In genomic region chr1:46520063-46520911, GRCh38 we compare ENCODE assay signal across 9 cellular contexts. TPM values are rescaled to one million over a fixed set of nuclear protein-coding genes. Genes with fewer than 3 reads are reported as not detected.
A peak's percentile ranks its signal among the peaks of the same experiment; 100 is the strongest.
DNase-seq lines count a peak whose midpoint lies in the region; ATAC-seq and TF ChIP-seq lines count a peak whose summit lies in the region.
"Had no signal": no experiment of that assay in that cellular context is flagged by ENCODE, and none has a peak within 500 bp of the region (broad histone marks: within the 10 kb centered on the region; RNA-seq: fewer than 3 reads in every experiment).

No MANE protein-coding gene starts in this region.

- peak in 3 of 4 donors; percentile 16 to 30 (median 21) for ATAC-seq in heart left ventricle
- ATAC-seq in left ventricle myocardium superior: no peak
- ATAC-seq in natural killer cell treated with Interleukin-12 subunit alpha and Interleukin-12 subunit beta and Interleukin-15 and Interleukin-18, amount 100 ng/mL, for 72 hours: no peak

- H3K27ac ChIP-seq in heart left ventricle (no peak overlapping the region), RWPE1 (peak overlapping the region; percentile 75)

- peaks cover 6 to 43% (median 18%) of the 10 kb centered on the region in 9 donors for H3K27me3 ChIP-seq in heart left ventricle

- POLR2A ChIA-PET in RWPE1 (lab: Yijun Ruan, JAX; ENCODE audit: low non-redundant PET): no interaction called here

- H3K4me3 ChIP-seq in heart left ventricle: no peak overlapping the region

- no peak overlapping the region for H3K4me3 Mint-ChIP-seq in natural killer cell treated with Interleukin-12 subunit alpha and Interleukin-12 subunit beta and Interleukin-15 and Interleukin-18, amount 100 ng/mL, for 72 hours
- H3K4me3 Mint-ChIP-seq in activated naive CD4-positive, alpha-beta T cell treated with anti-CD3 and anti-CD28 coated beads, Interleukin-2, amount 10 ng/mL, durations not matched to agents 7 days and 5 days: no peak overlapping the region

- no peak for TF ChIP-seq POLR2A in heart left ventricle (IDR thresholded peaks at IDR 0.05)

- H3K36me3 ChIP-seq in heart left ventricle: no peaks in the 10 kb centered on the region

- peaks cover 27 to 28% of the 10 kb centered on the region in 2 donors for H3K27me3 Mint-ChIP-seq in natural killer cell treated with Interleukin-12 subunit alpha and Interleukin-12 subunit beta and Interleukin-15 and Interleukin-18, amount 100 ng/mL, for 72 hours
- peaks cover 78% of the 10 kb centered on the region for H3K27me3 Mint-ChIP-seq in activated naive CD4-positive, alpha-beta T cell treated with anti-CD3 and anti-CD28 coated beads, Interleukin-2, amount 10 ng/mL, durations not matched to agents 7 days and 5 days

- intact Hi-C loops in heart left ventricle (cut with DNase I) (loop anchor here in 1 of 10 donors (10.0 kb wide), 1 partner anchor 45 kb away; no protein-coding TSS in a partner anchor), left ventricle myocardium superior (cut with micrococcal nuclease) (no loop called here)

- TF ChIP-seq CTCF in heart left ventricle (IDR thresholded peaks at IDR 0.05) (no peak), RWPE1 (conservative IDR thresholded peaks at IDR 0.05; ENCODE audit: low read depth) (no peak)

- peaks cover 0 to 16% (median 1%) of the 10 kb centered on the region in 12 donors for H3K4me1 ChIP-seq in heart left ventricle

- no peaks in the 10 kb centered on the region for H3K9me3 Mint-ChIP-seq in natural killer cell treated with Interleukin-12 subunit alpha and Interleukin-12 subunit beta and Interleukin-15 and Interleukin-18, amount 100 ng/mL, for 72 hours
- H3K9me3 Mint-ChIP-seq in activated naive CD4-positive, alpha-beta T cell treated with anti-CD3 and anti-CD28 coated beads, Interleukin-2, amount 10 ng/mL, durations not matched to agents 7 days and 5 days: no peaks in the 10 kb centered on the region

- DNase-seq in heart left ventricle (peak in 1 of 5 donors; percentile 62), left ventricle myocardium superior (no peak), RWPE1 (ENCODE audit: low spot score) (peak; percentile 86), glomerular visceral epithelial cell (ENCODE audit: extremely low spot score) (peak; percentile 91), HuH-7.5 (ENCODE audit: low spot score) (no peak)
- no peak for DNase-seq in natural killer cell treated with Interleukin-12 subunit alpha and Interleukin-12 subunit beta and Interleukin-15 and Interleukin-18, amount 100 ng/mL, for 72 hours (ENCODE audit: low spot score)
- no peak for DNase-seq in activated naive CD4-positive, alpha-beta T cell treated with anti-CD3 and anti-CD28 coated beads, Interleukin-2, amount 50 U/mL, for 16 hours
- DNase-seq in activated naive CD4-positive, alpha-beta T cell treated with anti-CD3 and anti-CD28 coated beads, Interleukin-2, amount 10 ng/mL, durations not matched to agents 7 days and 5 days: no peak
- DNase-seq: glutamatergic neuron had no signal

- CTCF ChIA-PET in RWPE1 (lab: Yijun Ruan, JAX): no interaction called here
- CTCF ChIA-PET in activated naive CD4-positive, alpha-beta T cell treated with anti-CD3 and anti-CD28 coated beads, Interleukin-2, amount 10 ng/mL, durations not matched to agents 7 days and 5 days (lab: Charles Lee): interaction anchor here (0.9 to 3.4 kb wide), 5 partner anchors 32 to 78 kb away, joined by 3 to 14 read pairs (median 6); no protein-coding TSS in a partner anchor

- WGBS in heart left ventricle, 4 donors: 47 to 61% (median 54%) methylated on average over 12 to 15 of the region's 15 CpGs

- H3K4me1 Mint-ChIP-seq in natural killer cell treated with Interleukin-12 subunit alpha and Interleukin-12 subunit beta and Interleukin-15 and Interleukin-18, amount 100 ng/mL, for 72 hours (ENCODE audit: low read depth in 2 of 2): peaks cover 32% of the 10 kb centered on the region in 2 donors
- H3K4me1 Mint-ChIP-seq in activated naive CD4-positive, alpha-beta T cell treated with anti-CD3 and anti-CD28 coated beads, Interleukin-2, amount 10 ng/mL, durations not matched to agents 7 days and 5 days: peaks cover 13% of the 10 kb centered on the region

- H3K9me3 ChIP-seq in heart left ventricle: no peaks in the 10 kb centered on the region

- H3K27ac Mint-ChIP-seq in natural killer cell treated with Interleukin-12 subunit alpha and Interleukin-12 subunit beta and Interleukin-15 and Interleukin-18, amount 100 ng/mL, for 72 hours: peak overlapping the region in 1 of 2 donors; percentile 86
- H3K27ac Mint-ChIP-seq in activated naive CD4-positive, alpha-beta T cell treated with anti-CD3 and anti-CD28 coated beads, Interleukin-2, amount 10 ng/mL, durations not matched to agents 7 days and 5 days: no peak overlapping the region

- H3K36me3 Mint-ChIP-seq in natural killer cell treated with Interleukin-12 subunit alpha and Interleukin-12 subunit beta and Interleukin-15 and Interleukin-18, amount 100 ng/mL, for 72 hours: no peaks in the 10 kb centered on the region
- no peaks in the 10 kb centered on the region for H3K36me3 Mint-ChIP-seq in activated naive CD4-positive, alpha-beta T cell treated with anti-CD3 and anti-CD28 coated beads, Interleukin-2, amount 10 ng/mL, durations not matched to agents 7 days and 5 days

RNA-seq across cellular contexts. Expression of gene DMBX1, which starts 30.7 kb away (rescaled TPM):
- not detected for total RNA-seq in heart left ventricle
- polyA plus RNA-seq in heart left ventricle: not detected
- not detected for total RNA-seq in left ventricle myocardium superior
- under 1 TPM; 0.26 to 0.47 TPM for total RNA-seq in natural killer cell treated with Interleukin-12 subunit alpha and Interleukin-12 subunit beta and Interleukin-15 and Interleukin-18, amount 100 ng/mL, for 72 hours

RNA-seq across cellular contexts. Expression of gene KNCN, which starts 31.2 kb away (rescaled TPM):
- total RNA-seq in heart left ventricle: not detected
- not detected for polyA plus RNA-seq in heart left ventricle
- total RNA-seq in left ventricle myocardium superior: not detected
- not detected for total RNA-seq in natural killer cell treated with Interleukin-12 subunit alpha and Interleukin-12 subunit beta and Interleukin-15 and Interleukin-18, amount 100 ng/mL, for 72 hours

Comparison
In these comparisons a context has a peak if more than half of its experiments do, and no peak if none do; other contexts are left out.
1. ATAC-seq: peak in heart left ventricle (3 of 4); none in left ventricle myocardium superior (single experiment) and natural killer cell treated with Interleukin-12 subunit alpha and Interleukin-12 subunit beta and Interleukin-15 and Interleukin-18, amount 100 ng/mL, for 72 hours (0 of 2).
2. DNase-seq: peak in RWPE1 (single experiment) and glomerular visceral epithelial cell (single experiment); none in left ventricle myocardium superior (single experiment), natural killer cell treated with Interleukin-12 subunit alpha and Interleukin-12 subunit beta and Interleukin-15 and Interleukin-18, amount 100 ng/mL, for 72 hours (single experiment), HuH-7.5 (single experiment), activated naive CD4-positive, alpha-beta T cell treated with anti-CD3 and anti-CD28 coated beads, Interleukin-2, amount 50 U/mL, for 16 hours (single experiment) and activated naive CD4-positive, alpha-beta T cell treated with anti-CD3 and anti-CD28 coated beads, Interleukin-2, amount 10 ng/mL, durations not matched to agents 7 days and 5 days (single experiment).